22 cellular contexts compared by ENCODE assay signal in the genomic region with DNA sequence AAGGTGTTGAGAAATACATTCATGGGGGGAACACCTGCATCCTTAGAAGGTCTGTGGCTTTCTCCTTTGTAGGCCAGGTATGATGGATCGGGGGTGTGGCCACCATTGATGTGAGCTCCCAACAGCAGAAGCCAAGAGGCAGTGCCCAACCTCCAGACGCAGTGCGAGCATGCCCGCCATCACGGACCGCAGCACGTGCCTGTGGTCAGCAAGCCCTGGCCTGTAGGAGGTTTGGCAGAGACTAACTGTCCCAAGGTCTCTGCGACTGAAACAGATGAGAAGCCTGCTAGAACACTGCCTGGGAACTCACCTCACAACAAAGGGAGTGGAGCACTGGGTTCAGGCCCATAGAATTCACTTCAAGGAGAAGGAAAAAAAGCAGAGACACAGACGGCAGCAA. TPM values are rescaled to one million over a fixed set of nuclear protein-coding genes. Genes with fewer than 3 reads are reported as not detected.
A peak's percentile ranks its signal among the peaks of the same experiment; 100 is the strongest.
DNase-seq lines count a peak whose midpoint lies in the region; ATAC-seq, FAIRE-seq and TF ChIP-seq lines count a peak whose summit lies in the region.
"Had no signal": no experiment of that assay in that cellular context is flagged by ENCODE, and none has a peak within 500 bp of the region (broad histone marks: within the 10 kb centered on the region; RNA-seq: fewer than 3 reads in every experiment).

No MANE protein-coding gene starts in this region.

- DNase-seq in mammary epithelial cell (peak; percentile 90), MCF 10A (ENCODE audit: unreplicated experiment) (no peak), bronchial epithelial cell (ENCODE audit: low read depth) (peak; percentile 35), type B pancreatic cell (ENCODE audit: extremely low spot score, unreplicated experiment) (peak; percentile 36), NCI-H510A (lab: John Stamatoyannopoulos, UW) (no peak)
- DNase-seq in stimulated activated effector memory CD8-positive, alpha-beta T cell treated with anti-CD3 and anti-CD28 coated beads, Interleukin-12 subunit alpha, Interleukin-12 subunit beta, amount 100 ng/mL, for 72 hours (ENCODE audit: low spot score in 2 of 2), result no peak
- DNase-seq: 8988T; CD4-positive, alpha-beta memory T cell; DMS153; DMS79; GDM1; IMR-90 had no signal

- no peaks in the 10 kb centered on the region for H3K4me1 ChIP-seq in mammary epithelial cell (ENCODE audit: insufficient read depth, low read length)
- peaks cover 0 to 7% of the 10 kb centered on the region in 2 donors for H3K4me1 ChIP-seq in esophagus (ENCODE audit: control insufficient read depth in 2 of 2, insufficient read depth in 2 of 2, low read length in 1 of 2)
- H3K4me1 ChIP-seq: BLaER1, HAP-1 had no signal

- H3K27me3 ChIP-seq in mammary epithelial cell (ENCODE audit: insufficient read depth, low read length) (no peaks in the 10 kb centered on the region), bronchial epithelial cell (ENCODE audit: control insufficient read depth, insufficient read depth, low read length) (no peaks in the 10 kb centered on the region), esophagus (ENCODE audit: control insufficient read depth in 1 of 2, insufficient read depth in 2 of 2, low read length in 2 of 2) (no peaks in the 10 kb centered on the region)
- H3K27me3 ChIP-seq: BLaER1 had no signal

- H3K9me3 Mint-ChIP-seq in MCF 10A (ENCODE audit: unreplicated experiment) (peaks cover 8% of the 10 kb centered on the region), type B pancreatic cell (peaks cover 7% of the 10 kb centered on the region)
- H3K9me3 Mint-ChIP-seq in stimulated activated effector memory CD8-positive, alpha-beta T cell treated with anti-CD3 and anti-CD28 coated beads, Interleukin-12 subunit alpha, Interleukin-12 subunit beta, amount 100 ng/mL, for 72 hours, result no peaks in the 10 kb centered on the region

- no peak overlapping the region for H3K4me3 ChIP-seq in mammary epithelial cell (replicated peaks in 1 of 3; ENCODE audit: insufficient read depth in 1 of 3, low read depth in 2 of 3, low read length in 3 of 3)
- no peak overlapping the region for H3K4me3 ChIP-seq in bronchial epithelial cell (ENCODE audit: low read depth, low read length)
- H3K4me3 ChIP-seq in esophagus (ENCODE audit: low read depth in 1 of 2, low read length in 2 of 2), result no peak overlapping the region
- H3K4me3 ChIP-seq: BLaER1, HAP-1 had no signal

- H3K27ac ChIP-seq in mammary epithelial cell (ENCODE audit: insufficient read depth, low read depth, low read length) (no peak overlapping the region), esophagus (ENCODE audit: low read depth in 2 of 2, low read length in 1 of 2) (peak overlapping the region; percentile 19 to 82)
- H3K27ac ChIP-seq: BLaER1, HL-60 had no signal

- H3K4me1 Mint-ChIP-seq in MCF 10A (ENCODE audit: insufficient read depth, unreplicated experiment), result no peaks in the 10 kb centered on the region
- no peaks in the 10 kb centered on the region for H3K4me1 Mint-ChIP-seq in type B pancreatic cell (ENCODE audit: unreplicated experiment)
- H3K4me1 Mint-ChIP-seq in stimulated activated effector memory CD8-positive, alpha-beta T cell treated with anti-CD3 and anti-CD28 coated beads, Interleukin-12 subunit alpha, Interleukin-12 subunit beta, amount 100 ng/mL, for 72 hours, result no peaks in the 10 kb centered on the region
- H3K4me1 Mint-ChIP-seq: CD14-positive monocyte; CD4-positive, alpha-beta memory T cell had no signal

- dilution Hi-C loops in mammary epithelial cell (cut with HindIII; ENCODE audit: low sequenced_read_pairs), result no loop called here

- in situ Hi-C loops in mammary epithelial cell (cut with MboI; ENCODE audit: low sequenced_read_pairs in 2 of 2), result no loop called here

- H3K27me3 Mint-ChIP-seq in MCF 10A (ENCODE audit: insufficient read depth, unreplicated experiment) (no peaks in the 10 kb centered on the region), type B pancreatic cell (peaks cover 3% of the 10 kb centered on the region)

- FAIRE-seq in bronchial epithelial cell (lab: Jason Lieb, UNC), result no peak
- FAIRE-seq: GM12892, GM18507, H1, HTR-8/SVneo had no signal

- no peak overlapping the region for H3K27ac Mint-ChIP-seq in MCF 10A (ENCODE audit: low read depth, unreplicated experiment)
- H3K27ac Mint-ChIP-seq in type B pancreatic cell, result no peak overlapping the region
- H3K27ac Mint-ChIP-seq in stimulated activated effector memory CD8-positive, alpha-beta T cell treated with anti-CD3 and anti-CD28 coated beads, Interleukin-12 subunit alpha, Interleukin-12 subunit beta, amount 100 ng/mL, for 72 hours, result no peak overlapping the region
- H3K27ac Mint-ChIP-seq: CD14-positive monocyte; CD4-positive, alpha-beta memory T cell had no signal

- H3K36me3 ChIP-seq in mammary epithelial cell (ENCODE audit: insufficient read depth, low read length) (no peaks in the 10 kb centered on the region), bronchial epithelial cell (ENCODE audit: control insufficient read depth, insufficient read depth, low read length) (no peaks in the 10 kb centered on the region), esophagus (ENCODE audit: control insufficient read depth in 2 of 2, insufficient read depth in 2 of 2, low read length in 1 of 2) (no peaks in the 10 kb centered on the region)
- H3K36me3 ChIP-seq: BLaER1, HAP-1 had no signal

- CTCF ChIA-PET in mammary epithelial cell (lab: Charles Lee; ENCODE audit: low non-redundant PET) (no interaction called here), MCF 10A (lab: Yijun Ruan, JAX) (interaction anchor here (0.6 to 2.4 kb wide), 4 partner anchors 10 to 140 kb away, joined by 3 to 11 read pairs (median 5); no protein-coding TSS in a partner anchor)

- no peak for TF ChIP-seq CTCF in mammary epithelial cell (conservative IDR thresholded peaks at IDR 0.05 in 1 of 2, IDR thresholded peaks at IDR 0.05 in 1 of 2; ENCODE audit: extremely low read depth in 1 of 2, insufficient read depth in 1 of 2, low read depth in 1 of 2, low read length in 2 of 2)
- TF ChIP-seq CTCF in MCF 10A (IDR thresholded peaks at IDR 0.05; ENCODE audit: unreplicated experiment), result no peak
- no peak for TF ChIP-seq CTCF in bronchial epithelial cell (IDR thresholded peaks at IDR 0.05; ENCODE audit: insufficient read depth, low read length, severe bottlenecking)
- TF ChIP-seq CTCF in type B pancreatic cell (conservative IDR thresholded peaks at IDR 0.05), result no peak

- H3K79me2 ChIP-seq in mammary epithelial cell (ENCODE audit: insufficient read depth, low read length), result no peaks in the 10 kb centered on the region

- no peaks in the 10 kb centered on the region for H4K20me1 ChIP-seq in mammary epithelial cell (ENCODE audit: insufficient read depth, low read length)
- H4K20me1 ChIP-seq: BLaER1 had no signal

- H3K36me3 Mint-ChIP-seq in MCF 10A (ENCODE audit: insufficient read depth, unreplicated experiment) (no peaks in the 10 kb centered on the region), type B pancreatic cell (no peaks in the 10 kb centered on the region)
- H3K36me3 Mint-ChIP-seq in stimulated activated effector memory CD8-positive, alpha-beta T cell treated with anti-CD3 and anti-CD28 coated beads, Interleukin-12 subunit alpha, Interleukin-12 subunit beta, amount 100 ng/mL, for 72 hours, result no peaks in the 10 kb centered on the region
- H3K36me3 Mint-ChIP-seq: CD14-positive monocyte; CD4-positive, alpha-beta memory T cell had no signal

- no TSS peak for BruUV-seq in mammary epithelial cell (replicated peaks; lab: Mats Ljungman, UMichigan)
- BruUV-seq in MCF 10A (replicated peaks; lab: Mats Ljungman, UMichigan), result no TSS peak

- H3K4me2 ChIP-seq in mammary epithelial cell (ENCODE audit: insufficient read depth, low read depth, low read length), result no peak overlapping the region
- H3K4me2 ChIP-seq: BLaER1 had no signal

- intact Hi-C loops in mammary epithelial cell (cut with micrococcal nuclease) (no loop called here), MCF 10A (cut with micrococcal nuclease) (no loop called here)

- H3K9me3 ChIP-seq in mammary epithelial cell (replicated peaks; ENCODE audit: insufficient read depth, low read length), result peaks cover 11% of the 10 kb centered on the region
- H3K9me3 ChIP-seq in esophagus (ENCODE audit: control insufficient read depth in 2 of 2, insufficient read depth in 1 of 2, low read depth in 1 of 2, low read length in 1 of 2), result peaks cover 0 to 3% of the 10 kb centered on the region in 2 donors
- H3K9me3 ChIP-seq: HAP-1 had no signal

- no peak for ATAC-seq in stimulated activated effector memory CD8-positive, alpha-beta T cell treated with anti-CD3 and anti-CD28 coated beads, Interleukin-12 subunit alpha, Interleukin-12 subunit beta, amount 100 ng/mL, for 72 hours
- no peak for ATAC-seq in HG03159 (IDR thresholded peaks at IDR 0.05; ENCODE audit: unreplicated experiment)

- H3K4me3 Mint-ChIP-seq in MCF 10A (ENCODE audit: unreplicated experiment), result no peak overlapping the region
- no peak overlapping the region for H3K4me3 Mint-ChIP-seq in type B pancreatic cell
- H3K4me3 Mint-ChIP-seq in stimulated activated effector memory CD8-positive, alpha-beta T cell treated with anti-CD3 and anti-CD28 coated beads, Interleukin-12 subunit alpha, Interleukin-12 subunit beta, amount 100 ng/mL, for 72 hours, result no peak overlapping the region
- H3K4me3 Mint-ChIP-seq: CD14-positive monocyte; CD4-positive, alpha-beta memory T cell had no signal

- no peak overlapping the region for H2AFZ ChIP-seq in mammary epithelial cell (ENCODE audit: low read depth, low read length)

- no peak overlapping the region for H3K9ac ChIP-seq in mammary epithelial cell (ENCODE audit: insufficient read depth, low read length)
- H3K9ac ChIP-seq: BLaER1 had no signal

- WGBS in mammary epithelial cell (ENCODE audit: low coverage, missing lambda C conversion rate), result 8% methylated on average over 9 of the region's 9 CpGs
- 61 to 78% methylated on average over 9 of the region's 9 CpGs for WGBS in esophagus, 2 donors

- POLR2A ChIA-PET in MCF 10A (lab: Yijun Ruan, JAX), result interaction anchor here (0.6 to 1.4 kb wide), 7 partner anchors 10 to 797 kb away, joined by 3 to 6 read pairs (median 3); no protein-coding TSS in a partner anchor

RNA-seq across cellular contexts. Expression of gene ZNF354A, which starts 31.9 kb away (rescaled TPM):
- total RNA-seq in mammary epithelial cell, result 10 to 100 TPM; 12.5 to 14.1 TPM
- polyA plus RNA-seq in mammary epithelial cell, result 5.7 TPM
- not detected for polyA minus RNA-seq in mammary epithelial cell
- total RNA-seq in MCF 10A (2022), result 24.3 and 24.8 TPM in 2 replicates
- 5.8 and 7.6 TPM in 2 replicates for total RNA-seq in bronchial epithelial cell
- polyA plus RNA-seq in esophagus, result 10 to 100 TPM in 1 of 2 donors, 1 to 10 TPM in 1; 5.8 to 10.0 TPM
- 13.4 and 20.5 TPM in 2 replicates for total RNA-seq in type B pancreatic cell (ENCODE audit: low replicate concordance)

Comparison
In these comparisons a context has a peak if more than half of its experiments do, and no peak if none do; other contexts are left out.
1. DNase-seq: peak in mammary epithelial cell (single experiment), bronchial epithelial cell (single experiment) and type B pancreatic cell (single experiment); none in MCF 10A (single experiment), stimulated activated effector memory CD8-positive, alpha-beta T cell treated with anti-CD3 and anti-CD28 coated beads, Interleukin-12 subunit alpha, Interleukin-12 subunit beta, amount 100 ng/mL, for 72 hours (0 of 2) and NCI-H510A (single experiment).